2 cellular contexts compared by ENCODE assay signal in the genomic region with DNA sequence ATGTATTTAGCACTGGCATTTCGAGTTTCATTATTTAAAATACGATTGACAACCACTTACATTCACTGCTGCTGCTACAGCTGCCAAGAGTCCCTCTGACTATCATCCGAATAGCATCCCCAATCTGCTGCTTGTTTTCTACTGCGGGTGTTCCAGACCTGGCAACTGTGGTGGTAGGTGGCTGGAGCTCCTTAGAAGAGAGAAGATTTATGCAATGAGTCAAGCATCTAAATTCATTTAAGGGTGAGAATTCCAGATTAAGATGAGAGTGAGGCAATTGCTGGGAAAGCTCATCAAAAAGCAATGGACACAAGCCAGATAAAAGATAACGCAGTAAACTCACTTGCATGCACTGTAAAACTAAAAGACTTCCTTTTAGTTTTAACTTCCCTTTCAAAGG.
TF ChIP-seq lines count a peak whose summit lies in the region.

No MANE protein-coding gene starts in this region.

TF ChIP-seq in SK-N-SH, 30 proteins besides CTCF, POLR2A, EP300 and RAD21 (continued from another document):
- no peak for TF ChIP-seq MAX (IDR thresholded peaks at IDR 0.05; ENCODE audit: low read depth)
- TF ChIP-seq, protein P1, sequence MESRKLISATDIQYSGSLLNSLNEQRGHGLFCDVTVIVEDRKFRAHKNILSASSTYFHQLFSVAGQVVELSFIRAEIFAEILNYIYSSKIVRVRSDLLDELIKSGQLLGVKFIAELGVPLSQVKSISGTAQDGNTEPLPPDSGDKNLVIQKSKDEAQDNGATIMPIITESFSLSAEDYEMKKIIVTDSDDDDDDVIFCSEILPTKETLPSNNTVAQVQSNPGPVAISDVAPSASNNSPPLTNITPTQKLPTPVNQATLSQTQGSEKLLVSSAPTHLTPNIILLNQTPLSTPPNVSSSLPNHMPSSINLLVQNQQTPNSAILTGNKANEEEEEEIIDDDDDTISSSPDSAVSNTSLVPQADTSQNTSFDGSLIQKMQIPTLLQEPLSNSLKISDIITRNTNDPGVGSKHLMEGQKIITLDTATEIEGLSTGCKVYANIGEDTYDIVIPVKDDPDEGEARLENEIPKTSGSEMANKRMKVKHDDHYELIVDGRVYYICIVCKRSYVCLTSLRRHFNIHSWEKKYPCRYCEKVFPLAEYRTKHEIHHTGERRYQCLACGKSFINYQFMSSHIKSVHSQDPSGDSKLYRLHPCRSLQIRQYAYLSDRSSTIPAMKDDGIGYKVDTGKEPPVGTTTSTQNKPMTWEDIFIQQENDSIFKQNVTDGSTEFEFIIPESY (IDR thresholded peaks at IDR 0.05; ENCODE audit: borderline replicate concordance, low read depth): no peak

TF ChIP-seq in SK-N-SH treated with all-trans-retinoic acid at 6 μM for 48 hours, 23 proteins besides CTCF, POLR2A, EP300 and RAD21 (continued from another document):
- TF ChIP-seq, protein P2, sequence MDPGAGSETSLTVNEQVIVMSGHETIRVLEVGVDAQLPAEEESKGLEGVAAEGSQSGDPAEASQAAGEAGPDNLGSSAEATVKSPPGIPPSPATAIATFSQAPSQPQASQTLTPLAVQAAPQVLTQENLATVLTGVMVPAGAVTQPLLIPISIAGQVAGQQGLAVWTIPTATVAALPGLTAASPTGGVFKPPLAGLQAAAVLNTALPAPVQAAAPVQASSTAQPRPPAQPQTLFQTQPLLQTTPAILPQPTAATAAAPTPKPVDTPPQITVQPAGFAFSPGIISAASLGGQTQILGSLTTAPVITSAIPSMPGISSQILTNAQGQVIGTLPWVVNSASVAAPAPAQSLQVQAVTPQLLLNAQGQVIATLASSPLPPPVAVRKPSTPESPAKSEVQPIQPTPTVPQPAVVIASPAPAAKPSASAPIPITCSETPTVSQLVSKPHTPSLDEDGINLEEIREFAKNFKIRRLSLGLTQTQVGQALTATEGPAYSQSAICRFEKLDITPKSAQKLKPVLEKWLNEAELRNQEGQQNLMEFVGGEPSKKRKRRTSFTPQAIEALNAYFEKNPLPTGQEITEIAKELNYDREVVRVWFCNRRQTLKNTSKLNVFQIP (CRISPR knock-in tag; IDR thresholded peaks at IDR 0.05; ENCODE audit: borderline replicate concordance, low read depth): no peak
- no peak for TF ChIP-seq RARB (CRISPR knock-in tag; IDR thresholded peaks at IDR 0.05)
- no peak for TF ChIP-seq SNAI2 (CRISPR knock-in tag; IDR thresholded peaks at IDR 0.05)
- TF ChIP-seq PATZ1 (CRISPR knock-in tag; IDR thresholded peaks at IDR 0.05; ENCODE audit: borderline replicate concordance): no peak
- no peak for TF ChIP-seq ESRRG (CRISPR knock-in tag; IDR thresholded peaks at IDR 0.05)
- no peak for TF ChIP-seq ZFP3 (CRISPR knock-in tag; IDR thresholded peaks at IDR 0.05)
- TF ChIP-seq CSRNP3 (CRISPR knock-in tag; IDR thresholded peaks at IDR 0.05): no peak
- no peak for TF ChIP-seq GLIS3 (CRISPR knock-in tag; IDR thresholded peaks at IDR 0.05)
- no peak for TF ChIP-seq TCF4 (CRISPR knock-in tag; IDR thresholded peaks at IDR 0.05; ENCODE audit: borderline replicate concordance)
- no peak for TF ChIP-seq ZNF565 (CRISPR knock-in tag; conservative IDR thresholded peaks at IDR 0.05; ENCODE audit: low read depth)
- TF ChIP-seq TSHZ2 (CRISPR knock-in tag; IDR thresholded peaks at IDR 0.05): no peak
- TF ChIP-seq TOX (CRISPR knock-in tag; IDR thresholded peaks at IDR 0.05; ENCODE audit: borderline replicate concordance): no peak
